1 cellular context compared by ENCODE assay signal in the genomic region with DNA sequence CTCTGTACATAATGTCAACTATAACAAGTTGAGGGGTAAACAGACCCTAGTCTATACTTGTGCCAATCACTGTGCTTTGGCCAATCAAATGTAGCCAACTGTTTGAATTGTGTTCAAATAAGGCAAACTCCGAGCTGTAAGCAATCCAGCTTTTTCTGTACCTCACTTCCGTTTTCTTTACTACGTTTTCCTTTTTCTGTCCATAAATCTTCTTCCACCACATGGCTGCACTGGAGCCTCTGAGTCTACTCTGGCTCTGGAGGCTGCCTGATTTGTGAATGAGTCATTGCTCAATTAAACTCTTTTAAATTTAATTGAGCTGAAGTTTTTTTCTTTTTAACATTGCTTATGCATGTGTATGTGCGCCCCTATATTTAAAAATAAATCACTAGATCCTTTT.
TF ChIP-seq lines count a peak whose summit lies in the region.

No MANE protein-coding gene starts in this region.

TF ChIP-seq in IMR-90, 13 proteins besides CTCF, POLR2A, EP300 and RAD21 (continued from another document):
- TF ChIP-seq, protein P1, sequence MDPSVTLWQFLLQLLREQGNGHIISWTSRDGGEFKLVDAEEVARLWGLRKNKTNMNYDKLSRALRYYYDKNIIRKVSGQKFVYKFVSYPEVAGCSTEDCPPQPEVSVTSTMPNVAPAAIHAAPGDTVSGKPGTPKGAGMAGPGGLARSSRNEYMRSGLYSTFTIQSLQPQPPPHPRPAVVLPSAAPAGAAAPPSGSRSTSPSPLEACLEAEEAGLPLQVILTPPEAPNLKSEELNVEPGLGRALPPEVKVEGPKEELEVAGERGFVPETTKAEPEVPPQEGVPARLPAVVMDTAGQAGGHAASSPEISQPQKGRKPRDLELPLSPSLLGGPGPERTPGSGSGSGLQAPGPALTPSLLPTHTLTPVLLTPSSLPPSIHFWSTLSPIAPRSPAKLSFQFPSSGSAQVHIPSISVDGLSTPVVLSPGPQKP (IDR thresholded peaks at IDR 0.05; ENCODE audit: borderline replicate concordance, low read depth, low read length): no peak
- TF ChIP-seq MAFK (IDR thresholded peaks at IDR 0.05; ENCODE audit: low read depth, low read length): no peak
- no peak for TF ChIP-seq MAZ (IDR thresholded peaks at IDR 0.05; ENCODE audit: borderline replicate concordance, low read depth, low read length)
- no peak for TF ChIP-seq FOS (IDR thresholded peaks at IDR 0.05; ENCODE audit: low read depth, low read length)
- TF ChIP-seq RCOR1 (IDR thresholded peaks at IDR 0.05; ENCODE audit: insufficient replicate concordance, low read length): no peak
- TF ChIP-seq MXI1 (IDR thresholded peaks at IDR 0.05; ENCODE audit: borderline replicate concordance, low read depth, low read length): no peak
- no peak for TF ChIP-seq BHLHE40 (IDR thresholded peaks at IDR 0.05; ENCODE audit: low read depth, low read length)
- TF ChIP-seq, protein P2, sequence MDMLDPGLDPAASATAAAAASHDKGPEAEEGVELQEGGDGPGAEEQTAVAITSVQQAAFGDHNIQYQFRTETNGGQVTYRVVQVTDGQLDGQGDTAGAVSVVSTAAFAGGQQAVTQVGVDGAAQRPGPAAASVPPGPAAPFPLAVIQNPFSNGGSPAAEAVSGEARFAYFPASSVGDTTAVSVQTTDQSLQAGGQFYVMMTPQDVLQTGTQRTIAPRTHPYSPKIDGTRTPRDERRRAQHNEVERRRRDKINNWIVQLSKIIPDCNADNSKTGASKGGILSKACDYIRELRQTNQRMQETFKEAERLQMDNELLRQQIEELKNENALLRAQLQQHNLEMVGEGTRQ (IDR thresholded peaks at IDR 0.05; ENCODE audit: low read depth, low read length): no peak
- no peak for TF ChIP-seq SMC3 (IDR thresholded peaks at IDR 0.05; ENCODE audit: low read depth, low read length)
- TF ChIP-seq CEBPB (IDR thresholded peaks at IDR 0.05; ENCODE audit: low read depth, low read length): no peak
- no peak for TF ChIP-seq RFX5 (IDR thresholded peaks at IDR 0.05; ENCODE audit: low read depth, low read length)
